ENCODE assay signal across 24 cellular contexts in genomic region chr17:44935116-44935515, GRCh38. TPM values are rescaled to one million over a fixed set of nuclear protein-coding genes. Genes with fewer than 3 reads are reported as not detected.
DNase-seq lines count a peak whose midpoint lies in the region; ATAC-seq and TF ChIP-seq lines count a peak whose summit lies in the region.
"Had no signal": no experiment of that assay in that cellular context is flagged by ENCODE, and none has a peak within 500 bp of the region (broad histone marks: within the 10 kb centered on the region; RNA-seq: fewer than 3 reads in every experiment).

No MANE protein-coding gene starts in this region.

- DNase-seq in SK-N-SH (peak; percentile 21), D341Med (ENCODE audit: low spot score) (peak; percentile 40), coronary artery (ENCODE audit: low spot score) (peak; percentile 50), osteoblast (ENCODE audit: insufficient read length, low spot score, missing footprints) (peak; percentile 15), occipital lobe (lab: John Stamatoyannopoulos, UW) (no peak), Right ventricle myocardium superior (no peak)
- DNase-seq: AML-193; C1 segment of cervical spinal cord; CD8-positive, alpha-beta T cell; DMS53; GDM1; MM.1S; NCI-H1048; NCI-H1436; NCI-H1930; NCI-H2227 treated with DMSO at 0.1 percent for 48 hours; NCI-H510A treated with DMSO at 0.1 percent for 48 hours; NCI-H748 treated with DMSO at 0.1 percent for 48 hours; PC-9; RPMI8226 had no signal

- H3K9ac ChIP-seq in SK-N-SH: no peak overlapping the region

- CTCF ChIA-PET in SK-N-SH (lab: Yijun Ruan, JAX): interaction anchor here (0.9 to 2.1 kb wide), 4 partner anchors 12 to 87 kb away, joined by 3 to 5 read pairs (median 4); partner anchors contain the start of gene KIF18B

- H3K9me2 ChIP-seq in SK-N-SH: no peaks in the 10 kb centered on the region

- POLR2A ChIA-PET in SK-N-SH (lab: Yijun Ruan, JAX): no interaction called here

- H4K20me1 ChIP-seq in SK-N-SH (ENCODE audit: insufficient read depth) (no peaks in the 10 kb centered on the region; the same call in 1 of the 2 replicates), osteoblast (ENCODE audit: insufficient read depth, low read length) (no peaks in the 10 kb centered on the region)

- H3K9me3 ChIP-seq in SK-N-SH (no peaks in the 10 kb centered on the region), osteoblast (ENCODE audit: low read depth, low read length) (no peaks in the 10 kb centered on the region)

- WGBS in SK-N-SH (ENCODE audit: low lambda C conversion rate): 87% methylated on average over 3 of the region's 9 CpGs

- H3K4me2 ChIP-seq in SK-N-SH: no peak overlapping the region
- H3K4me2 ChIP-seq in osteoblast (ENCODE audit: insufficient read depth, low read length): no peak overlapping the region
- H3K4me2 ChIP-seq: PC-9 had no signal

- TF ChIP-seq RAD21 in SK-N-SH (IDR thresholded peaks at IDR 0.05; ENCODE audit: low read length): no peak

- H3K4me3 ChIP-seq in SK-N-SH (ENCODE audit: low read depth in 2 of 2, low read length in 1 of 2) (no peak overlapping the region), coronary artery (no peak overlapping the region), osteoblast (ENCODE audit: insufficient read depth, low read length) (no peak overlapping the region)
- H3K4me3 ChIP-seq: K562, PC-9 had no signal

- peaks cover 21% of the 10 kb centered on the region for H3F3A ChIP-seq in SK-N-SH (replicated peaks; ENCODE audit: insufficient read depth)

- H3K36me3 ChIP-seq in SK-N-SH (replicated peaks in 1 of 2; ENCODE audit: control insufficient read depth in 1 of 2, insufficient read depth in 2 of 2, low read length in 1 of 2): peaks cover 30 to 43% of the 10 kb centered on the region in 2 experiments
- H3K36me3 ChIP-seq in osteoblast (ENCODE audit: insufficient read depth, low read length): peaks cover 32% of the 10 kb centered on the region

- peaks cover 0 to 19% of the 10 kb centered on the region in 2 experiments; a peak in 1 of 4 replicates for H3K4me1 ChIP-seq in SK-N-SH (ENCODE audit: control insufficient read depth in 1 of 2, insufficient read depth in 2 of 2, low read depth in 1 of 2, low read length in 1 of 2)
- peaks cover 2% of the 10 kb centered on the region for H3K4me1 ChIP-seq in osteoblast (ENCODE audit: insufficient read depth, low read length)

- ATAC-seq in SK-N-SH treated with all-trans-retinoic acid at 6 μM for 48 hours (no peak), Right ventricle myocardium superior (ENCODE audit: poor library complexity) (no peak), HG03108 (IDR thresholded peaks at IDR 0.05; ENCODE audit: unreplicated experiment) (no peak)
- ATAC-seq: CD8-positive, alpha-beta T cell; K562 had no signal

- intact Hi-C loops in Right ventricle myocardium superior (cut with DNase I): no loop called here

- no peak for TF ChIP-seq EP300 in SK-N-SH (IDR thresholded peaks at IDR 0.05; ENCODE audit: borderline replicate concordance in 1 of 2, low read depth in 1 of 2, low read length in 1 of 2)

- peaks cover 45% of the 10 kb centered on the region for H3K79me2 ChIP-seq in SK-N-SH (ENCODE audit: insufficient read depth)
- peaks cover 43% of the 10 kb centered on the region for H3K79me2 ChIP-seq in osteoblast (ENCODE audit: insufficient read depth, low read length)

- TF ChIP-seq CTCF in SK-N-SH (IDR thresholded peaks at IDR 0.05) (no peak), coronary artery (IDR thresholded peaks at IDR 0.05) (no peak), osteoblast (IDR thresholded peaks at IDR 0.05; ENCODE audit: extremely low read depth, low read depth, low read length) (no peak)

- H3K27me3 ChIP-seq in SK-N-SH (ENCODE audit: insufficient read depth) (no peaks in the 10 kb centered on the region), osteoblast (ENCODE audit: insufficient read depth, low read length) (no peaks in the 10 kb centered on the region)

- H2AFZ ChIP-seq in SK-N-SH (ENCODE audit: low read depth) (no peak overlapping the region), osteoblast (ENCODE audit: low read length) (no peak overlapping the region)
- H2AFZ ChIP-seq: PC-9 had no signal

- no peak overlapping the region for H3K27ac ChIP-seq in SK-N-SH (ENCODE audit: low read depth in 2 of 2, low read length in 1 of 2)
- H3K27ac ChIP-seq in coronary artery: no peak overlapping the region
- H3K27ac ChIP-seq in osteoblast (ENCODE audit: low read depth, low read length): no peak overlapping the region
- H3K27ac ChIP-seq: 22Rv1, PC-9 had no signal

TF ChIP-seq in SK-N-SH, 30 proteins besides CTCF, POLR2A, EP300 and RAD21:
- TF ChIP-seq MXI1 (IDR thresholded peaks at IDR 0.05; ENCODE audit: low read depth, low read length) (no peak), EZH2phosphoT487 (IDR thresholded peaks at IDR 0.05; ENCODE audit: borderline replicate concordance, low read depth) (no peak)

TF ChIP-seq in SK-N-SH treated with all-trans-retinoic acid at 6 μM for 48 hours, 23 proteins besides CTCF, POLR2A, EP300 and RAD21 (continues in another document):
- TF ChIP-seq CSDC2 (CRISPR knock-in tag; IDR thresholded peaks at IDR 0.05) (no peak), ZNF70 (CRISPR knock-in tag; IDR thresholded peaks at IDR 0.05) (no peak), ESRRG (CRISPR knock-in tag; IDR thresholded peaks at IDR 0.05) (no peak), ARNTL (CRISPR knock-in tag; IDR thresholded peaks at IDR 0.05; ENCODE audit: borderline replicate concordance, low read depth) (no peak), ZC3H10 (CRISPR knock-in tag; IDR thresholded peaks at IDR 0.05) (no peak), TOX (CRISPR knock-in tag; IDR thresholded peaks at IDR 0.05; ENCODE audit: borderline replicate concordance) (no peak), GLIS3 (CRISPR knock-in tag; IDR thresholded peaks at IDR 0.05) (no peak), RARB (CRISPR knock-in tag; IDR thresholded peaks at IDR 0.05) (no peak), PATZ1 (CRISPR knock-in tag; IDR thresholded peaks at IDR 0.05; ENCODE audit: borderline replicate concordance) (no peak), POU6F1 (CRISPR knock-in tag; IDR thresholded peaks at IDR 0.05; ENCODE audit: borderline replicate concordance, low read depth) (no peak)

RNA-seq across cellular contexts. Expression of gene KIF18B, which starts 12.5 kb away (rescaled TPM):
- polyA plus RNA-seq in SK-N-SH (2012; rRNA removed): 12.6 and 14.7 TPM in 2 replicates
- 4.0 and 7.1 TPM in 2 replicates for polyA plus RNA-seq in SK-N-SH (2012; cell fraction: cytosol; rRNA removed)
- polyA plus RNA-seq in SK-N-SH (2012; cell fraction: nucleus; rRNA removed): 40.0 and 52.6 TPM in 2 replicates
- total RNA-seq in osteoblast: 0.72 and 1.2 TPM in 2 replicates
- total RNA-seq in occipital lobe: 0.16 TPM
- total RNA-seq in Right ventricle myocardium superior: 1.8 TPM

RNA-seq across cellular contexts. Expression of gene GFAP, which starts 19.8 kb away (rescaled TPM):
- 0.48 and 0.71 TPM in 2 replicates for polyA plus RNA-seq in SK-N-SH (2012; rRNA removed)
- polyA plus RNA-seq in SK-N-SH (2012; cell fraction: cytosol; rRNA removed): 0.23 and 0.35 TPM in 2 replicates
- polyA plus RNA-seq in SK-N-SH (2012; cell fraction: nucleus; rRNA removed): 0.36 and 0.44 TPM in 2 replicates
- total RNA-seq in osteoblast (under 0.01 TPM in 2 replicates), occipital lobe (708 TPM), Right ventricle myocardium superior (4.7 TPM)
- total RNA-seq: CD8-positive, alpha-beta T cell; PC-9 had no signal

RNA-seq across cellular contexts. Expression of gene C1QL1, which starts 33.0 kb away (rescaled TPM):
- 5.4 and 11.9 TPM in 2 replicates for polyA plus RNA-seq in SK-N-SH (2012; rRNA removed)
- polyA plus RNA-seq in SK-N-SH (2012; cell fraction: cytosol; rRNA removed): 4.7 and 10.1 TPM in 2 replicates
- 3.3 and 3.6 TPM in 2 replicates for polyA plus RNA-seq in SK-N-SH (2012; cell fraction: nucleus; rRNA removed)
- total RNA-seq in osteoblast: under 0.01 TPM in 1 of 2 replicates, not detected in the other
- 4.1 TPM for total RNA-seq in occipital lobe
- total RNA-seq in Right ventricle myocardium superior: 7.3 TPM
- total RNA-seq: CD8-positive, alpha-beta T cell had no signal

RNA-seq across cellular contexts. Expression of gene EFTUD2, which starts 35.9 kb away (rescaled TPM):
- polyA plus RNA-seq in SK-N-SH (2012; rRNA removed): 79.9 and 82.9 TPM in 2 replicates
- 82.5 and 121 TPM in 2 replicates for polyA plus RNA-seq in SK-N-SH (2012; cell fraction: cytosol; rRNA removed)
- 112 and 140 TPM in 2 replicates for polyA plus RNA-seq in SK-N-SH (2012; cell fraction: nucleus; rRNA removed)
- total RNA-seq in osteoblast (72.7 and 81.0 TPM in 2 replicates), occipital lobe (88.9 TPM), Right ventricle myocardium superior (66.9 TPM)

Comparison
In these comparisons a context has a peak if more than half of its experiments do, and no peak if none do; other contexts are left out.
1. DNase-seq: peak in SK-N-SH (single experiment), D341Med (single experiment), coronary artery (single experiment) and osteoblast (single experiment); none in occipital lobe (single experiment) and Right ventricle myocardium superior (single experiment).
2. RNA of gene GFAP, which starts 19.8 kb away (total RNA-seq): 708 TPM in occipital lobe (single experiment); 4.7 TPM in Right ventricle myocardium superior (single experiment) and under 0.01 TPM in osteoblast; every median in the first group is over 100 times any median in the second.